11 cellular contexts compared by ENCODE assay signal in the genomic region with DNA sequence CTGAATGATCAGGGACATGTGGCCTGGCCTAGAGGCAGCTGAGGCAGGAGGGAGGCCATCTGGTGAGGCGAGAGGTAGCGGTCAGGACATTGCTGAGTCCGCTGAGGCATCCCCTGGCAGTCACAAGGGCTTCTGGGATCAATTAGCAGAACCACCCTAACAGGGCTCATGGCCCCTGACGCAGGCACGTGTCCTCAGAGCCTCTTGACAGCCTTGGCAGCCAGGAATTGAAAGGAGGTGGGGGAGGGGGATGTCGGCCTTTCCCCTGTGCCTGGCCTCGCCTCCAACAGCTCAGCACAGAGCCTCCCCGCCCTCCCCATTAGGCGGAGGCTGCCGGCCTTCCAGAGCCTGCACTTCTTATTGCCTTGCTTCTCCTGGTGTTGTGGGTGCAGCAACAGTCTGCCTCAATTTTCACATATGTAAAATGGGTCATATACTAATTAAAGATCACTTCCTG. TPM values are rescaled to one million over a fixed set of nuclear protein-coding genes. Genes with fewer than 3 reads are reported as not detected.
DNase-seq lines count a peak whose midpoint lies in the region; ATAC-seq and TF ChIP-seq lines count a peak whose summit lies in the region.
"Had no signal": no experiment of that assay in that cellular context is flagged by ENCODE, and none has a peak within 500 bp of the region (broad histone marks: within the 10 kb centered on the region; RNA-seq: fewer than 3 reads in every experiment).

No MANE protein-coding gene starts in this region.

- TF ChIP-seq CTCF in BJ (IDR thresholded peaks at IDR 0.05; ENCODE audit: insufficient read depth, low read depth, low read length) (no peak), choroid plexus epithelial cell (conservative IDR thresholded peaks at IDR 0.05; ENCODE audit: low read depth, low read length) (no peak), lung (IDR thresholded peaks at IDR 0.05; ENCODE audit: control extremely low read depth, extremely low read depth) (no peak)

- peak; percentile 87 for DNase-seq in BJ (ENCODE audit: low read depth)
- DNase-seq in NCI-H2029 treated with DMSO at 0.1 percent for 48 hours (lab: John Stamatoyannopoulos, UW): peak; percentile 38
- peak; percentile 41 for DNase-seq in choroid plexus epithelial cell (ENCODE audit: low read depth)
- peak; percentile 60 for DNase-seq in lung (ENCODE audit: low spot score)
- no peak for DNase-seq in medulla oblongata (ENCODE audit: extremely low spot score)
- no peak for DNase-seq in T-helper 1 cell
- DNase-seq in stimulated activated CD4-positive, alpha-beta T cell treated with anti-CD3 and anti-CD28 coated beads, Interleukin-2, amount 100 ng/mL, for 24 hours: no peak
- DNase-seq in OCI-M1 (lab: John Stamatoyannopoulos, UW): no peak
- DNase-seq: CD4-positive, CD25-positive, alpha-beta regulatory T cell; NCI-H526 treated with DMSO at 0.1 percent for 48 hours had no signal

- ATAC-seq in lung (ENCODE audit: insufficient read depth, low FRiP score): no peak

- CTCF ChIA-PET in BJ (lab: Yijun Ruan, JAX): interaction anchor here (0.6 to 1.2 kb wide), 3 partner anchors 34 to 286 kb away, joined by 3 to 6 read pairs (median 3); a partner anchor contains a TSS

- H3K4me3 ChIP-seq in BJ (ENCODE audit: low read depth, low read length) (no peak overlapping the region), choroid plexus epithelial cell (ENCODE audit: low read depth, low read length) (no peak overlapping the region), lung (no peak overlapping the region)

- no peaks in the 10 kb centered on the region; the same call in 1 of the 2 replicates for H3K27me3 ChIP-seq in BJ (ENCODE audit: control insufficient read depth, insufficient read depth, low read length)
- H3K27me3 ChIP-seq in lung (ENCODE audit: control insufficient read depth, insufficient read depth): no peaks in the 10 kb centered on the region

- no peaks in the 10 kb centered on the region for H3K36me3 ChIP-seq in BJ (ENCODE audit: control insufficient read depth, insufficient read depth, low read length)
- H3K36me3 ChIP-seq in lung (ENCODE audit: control insufficient read depth in 2 of 2, insufficient read depth in 2 of 2, low read length in 2 of 2): no peaks in the 10 kb centered on the region

- no peak overlapping the region for H3K27ac ChIP-seq in lung (ENCODE audit: low read depth in 1 of 2, low read length in 1 of 2)

- 43 to 62% methylated on average over 10 of the region's 10 CpGs for WGBS in lung, 2 donors

- H3K4me1 ChIP-seq in lung (ENCODE audit: control insufficient read depth in 2 of 2, insufficient read depth in 2 of 2, low read length in 2 of 2): peaks cover 0 to 1% of the 10 kb centered on the region in 2 donors

- no peaks in the 10 kb centered on the region for H3K9me3 ChIP-seq in lung (ENCODE audit: control insufficient read depth in 2 of 2, insufficient read depth in 1 of 2, low read length in 1 of 2)

- POLR2A ChIA-PET in BJ (lab: Charles Lee): interaction anchor here (0.7 kb wide), 1 partner anchor 20 kb away, joined by 4 read pairs; no protein-coding TSS in a partner anchor

RNA-seq across cellular contexts. Expression of a gene that starts 55.5 kb away (rescaled TPM):
- polyA plus RNA-seq in BJ (2011; rRNA removed) (0.01 TPM in 1 of 2 replicates, not detected in the other), lung (10 to 100 TPM in 1 of 2 donors, 1 to 10 TPM in 1; 3.6 to 24.6 TPM)
- polyA minus RNA-seq in BJ (2011; rRNA and poly(A)+ RNA removed): not detected in 2 replicates
- total RNA-seq in lung: 10 to 100 TPM in 1 of 2 donors, 1 to 10 TPM in 1; 2.2 to 14.4 TPM
- total RNA-seq: H4 had no signal

Comparison
In these comparisons a context has a peak if more than half of its experiments do, and no peak if none do; other contexts are left out.
1. DNase-seq: peak in BJ (single experiment), NCI-H2029 treated with DMSO at 0.1 percent for 48 hours (single experiment), choroid plexus epithelial cell (single experiment) and lung (single experiment); none in medulla oblongata (single experiment), T-helper 1 cell (0 of 5), stimulated activated CD4-positive, alpha-beta T cell treated with anti-CD3 and anti-CD28 coated beads, Interleukin-2, amount 100 ng/mL, for 24 hours (0 of 2) and OCI-M1 (single experiment).